ENCODE assay signal across 8 cellular contexts in genomic region chr10:28676968-28677888, GRCh38. TPM values are rescaled to one million over a fixed set of nuclear protein-coding genes. Genes with fewer than 3 reads are reported as not detected.
DNase-seq lines count a peak whose midpoint lies in the region; ATAC-seq and TF ChIP-seq lines count a peak whose summit lies in the region.

Gene BAMBI (plus strand): TSS chr10:28677521. CDS start chr10:28677898, 377 bp downstream.

- H3K36me3 Mint-ChIP-seq in progenitor cell of endocrine pancreas (ENCODE audit: insufficient read depth) = peaks cover 1% of the 10 kb centered on the region

- peaks cover 46% of the 10 kb centered on the region for H3K4me1 Mint-ChIP-seq in progenitor cell of endocrine pancreas (ENCODE audit: low read depth)

- peak within 1 kb of the TSS in 4 of 5 donors; percentile 63 to 79 (median 72) for H3K27ac ChIP-seq in adrenal gland
- H3K27ac ChIP-seq in left ventricle myocardium inferior (replicated peaks) = peak within 1 kb of the TSS; percentile 89
- H3K27ac ChIP-seq in upper lobe of right lung = peak within 1 kb of the TSS; percentile 76

- peak within 1 kb of the TSS; percentile 93 for H3K27ac Mint-ChIP-seq in progenitor cell of endocrine pancreas

- TF ChIP-seq POLR2A in NB4 (IDR thresholded peaks at IDR 0.05; ENCODE audit: extremely low read depth, insufficient read length) (peak; percentile 83), adrenal gland (IDR thresholded peaks at IDR 0.05) (peak; percentile 87 to 99)

- DNase-seq in NB4 (ENCODE audit: low read depth) = peak; percentile 89
- DNase-seq in T follicular helper cell (ENCODE audit: low read depth) = peak; percentile 84
- DNase-seq in adrenal gland = peak; percentile 90 to 95 (median 92)
- DNase-seq in left ventricle myocardium inferior = peak; percentile 93
- DNase-seq in progenitor cell of endocrine pancreas (ENCODE audit: low spot score, unreplicated experiment) = peak; percentile 95
- peak; percentile 97 for DNase-seq in upper lobe of right lung

- H3K9me3 Mint-ChIP-seq in progenitor cell of endocrine pancreas (ENCODE audit: low read depth) = no peaks in the 10 kb centered on the region

- H3K4me3 ChIP-seq in NB4 (ENCODE audit: low read depth, low read length) (peak within 1 kb of the TSS; percentile 74), adrenal gland (peak within 1 kb of the TSS; percentile 44 to 94 (median 71)), left ventricle myocardium inferior (peak within 1 kb of the TSS; percentile 85), upper lobe of right lung (peak within 1 kb of the TSS; percentile 79)

- H3K27me3 ChIP-seq in adrenal gland = no peaks in the 10 kb centered on the region
- H3K27me3 ChIP-seq in left ventricle myocardium inferior (ENCODE audit: low read depth) = peaks cover 33% of the 10 kb centered on the region
- H3K27me3 ChIP-seq in upper lobe of right lung = peaks cover 10% of the 10 kb centered on the region

- H3K27me3 Mint-ChIP-seq in progenitor cell of endocrine pancreas = no peaks in the 10 kb centered on the region

- intact Hi-C loops in adrenal gland (cut with DNase I) (loop anchor here in 1 of 2 donors (5.0 kb wide), 1 partner anchor 310 kb away; no protein-coding TSS in a partner anchor), left ventricle myocardium inferior (cut with micrococcal nuclease) (no loop called here), upper lobe of right lung (cut with DNase I) (no loop called here)

- 0% methylated on average over 3 to 120 of the region's 120 CpGs for WGBS in adrenal gland, 4 donors

- peak; percentile 98 for ATAC-seq in HG02571 (IDR thresholded peaks at IDR 0.05; ENCODE audit: unreplicated experiment)
- peak; percentile 99 for ATAC-seq in upper lobe of right lung

- H3K4me1 ChIP-seq in adrenal gland (replicated peaks in 1 of 2) (peaks cover 0 to 27% of the 10 kb centered on the region in 2 donors), left ventricle myocardium inferior (peaks cover 49% of the 10 kb centered on the region), upper lobe of right lung (peaks cover 6% of the 10 kb centered on the region)

- no peaks in the 10 kb centered on the region for H3K9me3 ChIP-seq in adrenal gland (replicated peaks in 1 of 3)
- no peaks in the 10 kb centered on the region for H3K9me3 ChIP-seq in left ventricle myocardium inferior (replicated peaks)
- H3K9me3 ChIP-seq in upper lobe of right lung = no peaks in the 10 kb centered on the region

- H3K4me3 Mint-ChIP-seq in progenitor cell of endocrine pancreas (ENCODE audit: low read depth) = peak within 1 kb of the TSS; percentile 97

- H3K36me3 ChIP-seq in adrenal gland (replicated peaks in 1 of 2) = peaks cover 0 to 5% of the 10 kb centered on the region in 2 donors
- H3K36me3 ChIP-seq in left ventricle myocardium inferior = no peaks in the 10 kb centered on the region
- no peaks in the 10 kb centered on the region for H3K36me3 ChIP-seq in upper lobe of right lung

- peak; percentile 56 for TF ChIP-seq CTCF in GM12873 (IDR thresholded peaks at IDR 0.05; ENCODE audit: insufficient read depth, low read depth, low read length, missing control alignments)
- peak; percentile 13 for TF ChIP-seq CTCF in NB4 (IDR thresholded peaks at IDR 0.05; ENCODE audit: low read depth, low read length)
- peak; percentile 12 to 85 (median 58) for TF ChIP-seq CTCF in adrenal gland (IDR thresholded peaks at IDR 0.05)
- TF ChIP-seq CTCF in left ventricle myocardium inferior (IDR thresholded peaks at IDR 0.05; ENCODE audit: borderline replicate concordance) = peak; percentile 79
- peak; percentile 73 for TF ChIP-seq CTCF in progenitor cell of endocrine pancreas (IDR thresholded peaks at IDR 0.05; ENCODE audit: unreplicated experiment)
- peak; percentile 58 for TF ChIP-seq CTCF in upper lobe of right lung (IDR thresholded peaks at IDR 0.05)

RNA-seq across cellular contexts. Expression of gene BAMBI, which starts in this region (rescaled TPM):
- total RNA-seq in adrenal gland = 100 to 1,000 TPM in 2 of 8 donors, 10 to 100 TPM in 6; 19.5 to 114 (median 82.6) TPM
- polyA plus RNA-seq in adrenal gland = 10 to 100 TPM; 21.0 to 41.6 (median 21.2) TPM
- total RNA-seq in left ventricle myocardium inferior = 15.4 TPM
- 31.4 and 35.4 TPM in 2 replicates for total RNA-seq in progenitor cell of endocrine pancreas
- total RNA-seq in upper lobe of right lung = 12.9 TPM

Comparison
In these comparisons a context has a peak if more than half of its experiments do, and no peak if none do; other contexts are left out.
1. Peak in every context shown above with its lines: DNase-seq, ATAC-seq, H3K4me3 ChIP-seq and H3K27ac ChIP-seq.
2. CTCF ChIP-seq: peak in every context shown above with its lines; median percentile 79 in left ventricle myocardium inferior; 73 in progenitor cell of endocrine pancreas; 58 in adrenal gland; 58 in upper lobe of right lung; 56 in GM12873; 13 in NB4.